Comparison of ENCODE assay signal across 32 cellular contexts in the genomic region with DNA sequence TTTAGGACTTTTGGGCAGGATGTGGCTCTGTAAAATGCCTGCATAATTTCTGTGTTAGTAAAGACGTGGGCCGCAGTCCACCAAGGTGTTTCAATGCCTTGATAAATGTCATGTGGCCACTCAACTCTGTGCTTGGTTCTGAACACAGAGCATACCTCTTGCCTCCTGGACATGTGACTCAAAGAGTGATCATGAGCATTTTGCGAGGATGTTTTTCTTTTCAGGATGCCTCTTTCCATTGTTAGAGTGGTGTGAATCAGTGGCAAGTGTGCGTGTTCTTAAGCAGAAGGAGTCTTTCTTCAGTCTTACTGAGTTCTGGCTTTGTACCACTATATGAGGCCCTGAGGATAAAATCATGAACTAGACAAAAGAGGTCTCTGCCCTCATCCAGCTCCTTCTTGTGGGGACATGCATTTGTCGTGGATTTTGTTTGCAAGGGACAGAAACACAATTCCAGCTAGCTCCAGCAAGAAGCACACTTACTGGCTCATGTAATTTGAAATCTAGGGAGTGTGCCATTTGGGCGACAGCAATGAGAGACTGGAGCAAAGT.
"Had no signal": no experiment of that assay in that cellular context is flagged by ENCODE, and none has a peak within 500 bp of the region (broad histone marks: within the 10 kb centered on the region; RNA-seq: fewer than 3 reads in every experiment).

No MANE protein-coding gene starts in this region.

- H3K4me3 Mint-ChIP-seq: activated CD4-positive, alpha-beta memory T cell treated with anti-CD3 and anti-CD28 coated beads, Interleukin-2, amount 10 ng/mL, durations not matched to agents 7 days and 5 days; activated CD8-positive, alpha-beta memory T cell treated with anti-CD3 and anti-CD28 coated beads, Interleukin-2, amount 10 ng/mL, durations not matched to agents 7 days and 5 days; activated naive CD4-positive, alpha-beta T cell treated with anti-CD3 and anti-CD28 coated beads, Interleukin-2, amount 10 ng/mL, durations not matched to agents 7 days and 5 days; activated naive CD8-positive, alpha-beta T cell; activated naive CD8-positive, alpha-beta T cell treated with anti-CD3 and anti-CD28 coated beads, Interleukin-2, amount 50 U/mL, for 24 hours; T-helper 1 cell treated with Interleukin-12 subunit alpha and Interleukin-12 subunit beta and Interleukin-4 antibody, amounts not matched to agents 30 μg/mL and 1 μg/mL, for 36 hours; T-helper 2 cell treated with Interferon-gamma antibody and Interleukin-4, amounts not matched to agents 5 μg/mL and 100 μg/mL, for 36 hours; WTC11 had no signal

- H3K4me3 ChIP-seq: cardiac muscle cell, Peyer's patch, SJSA1 had no signal

- H3K9me3 ChIP-seq: Peyer's patch, SJSA1, SK-N-SH had no signal

- H3K36me3 ChIP-seq: brain microvascular endothelial cell, cardiac muscle cell, Peyer's patch, SJSA1 had no signal

- H3K27ac Mint-ChIP-seq: activated CD4-positive, alpha-beta memory T cell treated with anti-CD3 and anti-CD28 coated beads, Interleukin-2, amount 10 ng/mL, durations not matched to agents 7 days and 5 days; activated CD8-positive, alpha-beta memory T cell treated with anti-CD3 and anti-CD28 coated beads, Interleukin-2, amount 10 ng/mL, durations not matched to agents 7 days and 5 days; activated naive CD4-positive, alpha-beta T cell treated with anti-CD3 and anti-CD28 coated beads, Interleukin-2, amount 10 ng/mL, durations not matched to agents 7 days and 5 days; activated naive CD8-positive, alpha-beta T cell; activated naive CD8-positive, alpha-beta T cell treated with anti-CD3 and anti-CD28 coated beads, Interleukin-2, amount 50 U/mL, for 24 hours; T-helper 1 cell treated with Interleukin-12 subunit alpha and Interleukin-12 subunit beta and Interleukin-4 antibody, amounts not matched to agents 30 μg/mL and 1 μg/mL, for 36 hours; T-helper 2 cell treated with Interferon-gamma antibody and Interleukin-4, amounts not matched to agents 5 μg/mL and 100 μg/mL, for 36 hours; WTC11 had no signal

- ATAC-seq: activated CD4-positive, CD25-positive, alpha-beta regulatory T cell treated with anti-CD3 and anti-CD28 coated beads, Interleukin-2, amount 50 U/mL, for 24 hours; activated CD8-positive, alpha-beta memory T cell treated with anti-CD3 and anti-CD28 coated beads, Interleukin-2, amount 10 ng/mL, durations not matched to agents 7 days and 5 days; activated naive CD8-positive, alpha-beta T cell treated with anti-CD3 and anti-CD28 coated beads, Interleukin-2, amount 50 U/mL, for 24 hours; PC-3; WTC11 had no signal

- H3K9ac ChIP-seq: SK-N-SH had no signal

- H3K9me3 Mint-ChIP-seq: activated naive CD8-positive, alpha-beta T cell treated with anti-CD3 and anti-CD28 coated beads, Interleukin-2, amount 50 U/mL, for 24 hours; T-helper 1 cell treated with Interleukin-12 subunit alpha and Interleukin-12 subunit beta and Interleukin-4 antibody, amounts not matched to agents 30 μg/mL and 1 μg/mL, for 36 hours had no signal

- H3K4me2 ChIP-seq: SK-N-SH had no signal

- DNase-seq: activated CD4-positive, alpha-beta memory T cell treated with anti-CD3 and anti-CD28 coated beads, Interleukin-2, amount 10 ng/mL, durations not matched to agents 7 days and 5 days; activated CD4-positive, alpha-beta T cell treated with anti-CD3 and anti-CD28 coated beads for 48 hours; activated CD8-positive, alpha-beta memory T cell treated with anti-CD3 and anti-CD28 coated beads for 24 hours; activated CD8-positive, alpha-beta memory T cell treated with anti-CD3 and anti-CD28 coated beads, Interleukin-2, amount 10 ng/mL, durations not matched to agents 7 days and 5 days; activated CD8-positive, alpha-beta memory T cell treated with anti-CD3 and anti-CD28 coated beads, Interleukin-2, amount 50 U/mL, for 48 hours; activated effector memory CD4-positive, alpha-beta T cell treated with Interleukin-2 at 50 U/mL for 16 hours; activated naive CD4-positive, alpha-beta T cell treated with anti-CD3 and anti-CD28 coated beads, Interleukin-2, amount 10 ng/mL, durations not matched to agents 7 days and 5 days; activated naive CD8-positive, alpha-beta T cell treated with anti-CD3 and anti-CD28 coated beads, Interleukin-2, amount 50 U/mL, for 24 hours; activated T-cell treated with anti-CD3 and anti-CD28 coated beads, Interleukin-2, amount 50 U/mL, for 48 hours; amniotic stem cell; aorta; brain microvascular endothelial cell; KG1; NCI-H1105; NCI-H1417 treated with DMSO at 0.1 percent for 48 hours; NCI-H2171; NCI-H510A; NCI-H526; NCI-H748 treated with DMSO at 0.1 percent for 48 hours; NK-92 treated with Interleukin-12 subunit alpha and Interleukin-12 subunit beta, amount 100 ng/mL, for 24 hours; PC-3; Peyer's patch; RPMI8226; SHP77 treated with DMSO at 0.1 percent for 48 hours; SK-N-SH had no signal

- H3K27ac ChIP-seq: brain microvascular endothelial cell, cardiac muscle cell, Peyer's patch, SJSA1 had no signal

- H3K36me3 Mint-ChIP-seq: activated CD8-positive, alpha-beta memory T cell treated with anti-CD3 and anti-CD28 coated beads, Interleukin-2, amount 10 ng/mL, durations not matched to agents 7 days and 5 days; activated naive CD4-positive, alpha-beta T cell treated with anti-CD3 and anti-CD28 coated beads, Interleukin-2, amount 10 ng/mL, durations not matched to agents 7 days and 5 days; activated naive CD8-positive, alpha-beta T cell; WTC11 had no signal

- H3K27me3 ChIP-seq: brain microvascular endothelial cell, Peyer's patch, SJSA1 had no signal

- H3K4me1 Mint-ChIP-seq: activated CD4-positive, alpha-beta memory T cell treated with anti-CD3 and anti-CD28 coated beads, Interleukin-2, amount 10 ng/mL, durations not matched to agents 7 days and 5 days; activated CD8-positive, alpha-beta memory T cell treated with anti-CD3 and anti-CD28 coated beads, Interleukin-2, amount 10 ng/mL, durations not matched to agents 7 days and 5 days; activated naive CD4-positive, alpha-beta T cell treated with anti-CD3 and anti-CD28 coated beads, Interleukin-2, amount 10 ng/mL, durations not matched to agents 7 days and 5 days; activated naive CD8-positive, alpha-beta T cell treated with anti-CD3 and anti-CD28 coated beads, Interleukin-2, amount 50 U/mL, for 24 hours had no signal

- H3K27me3 Mint-ChIP-seq: activated CD4-positive, alpha-beta memory T cell treated with anti-CD3 and anti-CD28 coated beads, Interleukin-2, amount 10 ng/mL, durations not matched to agents 7 days and 5 days; activated CD8-positive, alpha-beta memory T cell treated with anti-CD3 and anti-CD28 coated beads, Interleukin-2, amount 10 ng/mL, durations not matched to agents 7 days and 5 days; activated naive CD4-positive, alpha-beta T cell treated with anti-CD3 and anti-CD28 coated beads, Interleukin-2, amount 10 ng/mL, durations not matched to agents 7 days and 5 days had no signal

- H3K4me1 ChIP-seq: Peyer's patch, SJSA1 had no signal
